In the genomic region with DNA sequence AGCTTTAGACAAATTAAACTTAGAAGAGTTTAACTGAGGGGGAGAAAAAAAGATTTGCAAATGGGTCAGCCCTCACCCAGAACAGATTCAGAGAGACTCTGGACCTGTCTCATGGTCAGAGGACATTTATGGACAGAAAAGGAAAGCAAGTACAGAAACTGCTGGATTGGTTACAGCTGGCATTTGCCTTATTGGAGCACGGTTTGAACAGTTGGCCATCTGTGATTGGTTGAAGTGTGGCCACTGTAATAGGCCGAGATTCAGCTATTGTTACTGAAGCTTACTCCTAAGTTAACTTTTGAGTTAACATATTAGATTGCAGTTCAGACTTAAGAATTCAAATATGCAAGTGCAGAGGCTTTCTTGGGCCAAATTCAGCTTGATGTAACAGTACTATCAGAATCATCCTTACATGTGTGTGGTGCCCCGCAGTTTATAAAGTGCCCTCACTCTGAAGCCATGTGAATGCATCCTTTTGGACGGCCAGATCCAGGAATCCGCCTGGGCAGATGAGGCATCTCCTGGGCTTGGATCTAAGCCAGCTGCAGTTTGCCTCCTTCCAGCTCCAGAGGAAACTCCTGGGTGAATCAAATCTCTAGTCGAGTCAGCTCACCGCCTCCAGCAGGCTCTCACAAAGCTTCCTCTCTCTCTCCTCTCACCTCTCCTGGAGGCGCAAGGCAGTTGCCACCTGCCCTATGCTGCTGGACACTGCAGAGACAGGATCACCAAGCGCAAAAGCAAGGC, we compare ENCODE assay signal across 1 cellular context.
TF ChIP-seq lines count a peak whose summit lies in the region.

No MANE protein-coding gene starts in this region.

TF ChIP-seq in WTC11, 78 proteins besides CTCF, POLR2A, EP300 and RAD21 (continued from another document):
- TF ChIP-seq, protein P1, sequence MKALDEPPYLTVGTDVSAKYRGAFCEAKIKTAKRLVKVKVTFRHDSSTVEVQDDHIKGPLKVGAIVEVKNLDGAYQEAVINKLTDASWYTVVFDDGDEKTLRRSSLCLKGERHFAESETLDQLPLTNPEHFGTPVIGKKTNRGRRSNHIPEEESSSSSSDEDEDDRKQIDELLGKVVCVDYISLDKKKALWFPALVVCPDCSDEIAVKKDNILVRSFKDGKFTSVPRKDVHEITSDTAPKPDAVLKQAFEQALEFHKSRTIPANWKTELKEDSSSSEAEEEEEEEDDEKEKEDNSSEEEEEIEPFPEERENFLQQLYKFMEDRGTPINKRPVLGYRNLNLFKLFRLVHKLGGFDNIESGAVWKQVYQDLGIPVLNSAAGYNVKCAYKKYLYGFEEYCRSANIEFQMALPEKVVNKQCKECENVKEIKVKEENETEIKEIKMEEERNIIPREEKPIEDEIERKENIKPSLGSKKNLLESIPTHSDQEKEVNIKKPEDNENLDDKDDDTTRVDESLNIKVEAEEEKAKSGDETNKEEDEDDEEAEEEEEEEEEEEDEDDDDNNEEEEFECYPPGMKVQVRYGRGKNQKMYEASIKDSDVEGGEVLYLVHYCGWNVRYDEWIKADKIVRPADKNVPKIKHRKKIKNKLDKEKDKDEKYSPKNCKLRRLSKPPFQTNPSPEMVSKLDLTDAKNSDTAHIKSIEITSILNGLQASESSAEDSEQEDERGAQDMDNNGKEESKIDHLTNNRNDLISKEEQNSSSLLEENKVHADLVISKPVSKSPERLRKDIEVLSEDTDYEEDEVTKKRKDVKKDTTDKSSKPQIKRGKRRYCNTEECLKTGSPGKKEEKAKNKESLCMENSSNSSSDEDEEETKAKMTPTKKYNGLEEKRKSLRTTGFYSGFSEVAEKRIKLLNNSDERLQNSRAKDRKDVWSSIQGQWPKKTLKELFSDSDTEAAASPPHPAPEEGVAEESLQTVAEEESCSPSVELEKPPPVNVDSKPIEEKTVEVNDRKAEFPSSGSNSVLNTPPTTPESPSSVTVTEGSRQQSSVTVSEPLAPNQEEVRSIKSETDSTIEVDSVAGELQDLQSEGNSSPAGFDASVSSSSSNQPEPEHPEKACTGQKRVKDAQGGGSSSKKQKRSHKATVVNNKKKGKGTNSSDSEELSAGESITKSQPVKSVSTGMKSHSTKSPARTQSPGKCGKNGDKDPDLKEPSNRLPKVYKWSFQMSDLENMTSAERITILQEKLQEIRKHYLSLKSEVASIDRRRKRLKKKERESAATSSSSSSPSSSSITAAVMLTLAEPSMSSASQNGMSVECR (CRISPR knock-in tag; IDR thresholded peaks at IDR 0.05; ENCODE audit: borderline replicate concordance) = no peak
- TF ChIP-seq, protein P2, sequence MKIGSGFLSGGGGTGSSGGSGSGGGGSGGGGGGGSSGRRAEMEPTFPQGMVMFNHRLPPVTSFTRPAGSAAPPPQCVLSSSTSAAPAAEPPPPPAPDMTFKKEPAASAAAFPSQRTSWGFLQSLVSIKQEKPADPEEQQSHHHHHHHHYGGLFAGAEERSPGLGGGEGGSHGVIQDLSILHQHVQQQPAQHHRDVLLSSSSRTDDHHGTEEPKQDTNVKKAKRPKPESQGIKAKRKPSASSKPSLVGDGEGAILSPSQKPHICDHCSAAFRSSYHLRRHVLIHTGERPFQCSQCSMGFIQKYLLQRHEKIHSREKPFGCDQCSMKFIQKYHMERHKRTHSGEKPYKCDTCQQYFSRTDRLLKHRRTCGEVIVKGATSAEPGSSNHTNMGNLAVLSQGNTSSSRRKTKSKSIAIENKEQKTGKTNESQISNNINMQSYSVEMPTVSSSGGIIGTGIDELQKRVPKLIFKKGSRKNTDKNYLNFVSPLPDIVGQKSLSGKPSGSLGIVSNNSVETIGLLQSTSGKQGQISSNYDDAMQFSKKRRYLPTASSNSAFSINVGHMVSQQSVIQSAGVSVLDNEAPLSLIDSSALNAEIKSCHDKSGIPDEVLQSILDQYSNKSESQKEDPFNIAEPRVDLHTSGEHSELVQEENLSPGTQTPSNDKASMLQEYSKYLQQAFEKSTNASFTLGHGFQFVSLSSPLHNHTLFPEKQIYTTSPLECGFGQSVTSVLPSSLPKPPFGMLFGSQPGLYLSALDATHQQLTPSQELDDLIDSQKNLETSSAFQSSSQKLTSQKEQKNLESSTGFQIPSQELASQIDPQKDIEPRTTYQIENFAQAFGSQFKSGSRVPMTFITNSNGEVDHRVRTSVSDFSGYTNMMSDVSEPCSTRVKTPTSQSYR (CRISPR knock-in tag; IDR thresholded peaks at IDR 0.05) = no peak
- no peak for TF ChIP-seq ETV6 (CRISPR knock-in tag; IDR thresholded peaks at IDR 0.05)
- TF ChIP-seq ZNF416 (CRISPR knock-in tag; IDR thresholded peaks at IDR 0.05) = no peak
